ENCODE assay signal across 8 cellular contexts in genomic region chr5:176538505-176538806, GRCh38. TPM values are rescaled to one million over a fixed set of nuclear protein-coding genes. Genes with fewer than 3 reads are reported as not detected.
DNase-seq lines count a peak whose midpoint lies in the region; ATAC-seq, FAIRE-seq and TF ChIP-seq lines count a peak whose summit lies in the region.

No MANE protein-coding gene starts in this region.

- TF ChIP-seq POLR2A in H54 (IDR thresholded peaks at IDR 0.05; ENCODE audit: low read depth, low read length) = no peak

- H3K9me3 ChIP-seq in PC-9 (ENCODE audit: insufficient read depth, low read depth) (no peaks in the 10 kb centered on the region), endocrine pancreas (ENCODE audit: control insufficient read depth, low read length) (no peaks in the 10 kb centered on the region), trophoblast cell (ENCODE audit: insufficient read depth, low read depth, low read length) (peaks cover 3% of the 10 kb centered on the region)

- no peaks in the 10 kb centered on the region for H3K9me2 ChIP-seq in PC-9 (ENCODE audit: insufficient read depth)

- H3K4me1 ChIP-seq in PC-9 (replicated peaks; ENCODE audit: insufficient read depth) = peaks cover 33% of the 10 kb centered on the region
- H3K4me1 ChIP-seq in endocrine pancreas (ENCODE audit: control insufficient read depth, insufficient read depth, low read length) = peaks cover 10% of the 10 kb centered on the region
- peaks cover 18 to 28% of the 10 kb centered on the region in 2 experiments for H3K4me1 ChIP-seq in trophoblast cell (ENCODE audit: control insufficient read depth in 1 of 2, insufficient read depth in 2 of 2, low read length in 2 of 2)

- H2BK120ac ChIP-seq in trophoblast cell (ENCODE audit: insufficient read depth, low read length, poor library complexity) = no peak overlapping the region

- POLR2A ChIA-PET in PC-9 (lab: Charles Lee; ENCODE audit: unreplicated experiment) = interaction anchor here (0.8 to 1.1 kb wide), 2 partner anchors 108 to 285 kb away, joined by 3 to 16 read pairs; no protein-coding TSS in a partner anchor

- peaks cover 11% of the 10 kb centered on the region for H3K36me3 ChIP-seq in H7 (replicated peaks; ENCODE audit: control insufficient read depth, insufficient read depth, low read length)
- H3K36me3 ChIP-seq in PC-9 (ENCODE audit: low read depth) = no peaks in the 10 kb centered on the region
- no peaks in the 10 kb centered on the region for H3K36me3 ChIP-seq in endocrine pancreas (ENCODE audit: control insufficient read depth, insufficient read depth, low read length)
- H3K36me3 ChIP-seq in trophoblast cell (ENCODE audit: control insufficient read depth in 1 of 2, insufficient read depth in 2 of 2, low read length in 2 of 2) = peaks cover 7 to 15% of the 10 kb centered on the region in 2 experiments

- H3K9ac ChIP-seq in endocrine pancreas (ENCODE audit: control insufficient read depth, insufficient read depth, low read length) = no peak overlapping the region
- H3K9ac ChIP-seq in trophoblast cell (ENCODE audit: low read length) = no peak overlapping the region

- no peak overlapping the region for H4K12ac ChIP-seq in trophoblast cell (ENCODE audit: low read depth, low read length)

- H3K27ac ChIP-seq in PC-9 (peak overlapping the region; percentile 40), trophoblast cell (ENCODE audit: low read depth, low read length) (no peak overlapping the region)

- H3K18ac ChIP-seq in trophoblast cell (ENCODE audit: low read length) = no peak overlapping the region

- H4K20me1 ChIP-seq in PC-9 (ENCODE audit: insufficient read depth) = peaks cover 21% of the 10 kb centered on the region

- H3F3A ChIP-seq in PC-9 (ENCODE audit: insufficient read depth, low read depth) = peaks cover 30% of the 10 kb centered on the region

- intact Hi-C loops in PC-9 (cut with micrococcal nuclease; ENCODE audit: unreplicated experiment) = loop anchor here (5.0 to 10.0 kb wide), 2 partner anchors 284 to 466 kb away; partner anchors contain the start of gene UIMC1

- TF ChIP-seq CTCF in PC-9 (conservative IDR thresholded peaks at IDR 0.05) = no peak

- FAIRE-seq in H54 (lab: Jason Lieb, UNC) = no peak

- no CpG with 5 or more reads among the region's 6 CpGs for WGBS in trophoblast cell (ENCODE audit: extremely low coverage, insufficient coverage, insufficient read length)

- no peak overlapping the region for H4K91ac ChIP-seq in trophoblast cell (ENCODE audit: low read depth, low read length)

- no peaks in the 10 kb centered on the region for H3K27me3 ChIP-seq in H7 (ENCODE audit: control insufficient read depth, insufficient read depth, low read length)
- H3K27me3 ChIP-seq in PC-9 (ENCODE audit: insufficient read depth, low read depth) = no peaks in the 10 kb centered on the region
- H3K27me3 ChIP-seq in endocrine pancreas (ENCODE audit: control insufficient read depth, insufficient read depth, low read length) = no peaks in the 10 kb centered on the region
- no peaks in the 10 kb centered on the region for H3K27me3 ChIP-seq in trophoblast cell (ENCODE audit: insufficient read depth, low read length)

- H3K14ac ChIP-seq in trophoblast cell (ENCODE audit: low read length) = no peak overlapping the region

- ATAC-seq in GM18498 (IDR thresholded peaks at IDR 0.05; ENCODE audit: unreplicated experiment) = no peak
- ATAC-seq in HG03139 (IDR thresholded peaks at IDR 0.05; ENCODE audit: unreplicated experiment) = no peak

- peaks cover 21% of the 10 kb centered on the region for H3K79me1 ChIP-seq in trophoblast cell (ENCODE audit: low read length)

- H4K8ac ChIP-seq in trophoblast cell (ENCODE audit: low read depth, low read length) = no peak overlapping the region

- no TSS peak for BruUV-seq in PC-9 (replicated peaks; lab: Mats Ljungman, UMichigan)

- H3K4me2 ChIP-seq in PC-9 (peak overlapping the region; percentile 91), trophoblast cell (ENCODE audit: low read length) (peak overlapping the region; percentile 64)

- H2AK5ac ChIP-seq in trophoblast cell (ENCODE audit: low read length) = no peak overlapping the region

- peaks cover 33% of the 10 kb centered on the region for H3K79me2 ChIP-seq in PC-9 (ENCODE audit: low read depth)
- peaks cover 26% of the 10 kb centered on the region for H3K79me2 ChIP-seq in trophoblast cell (ENCODE audit: control insufficient read depth, insufficient read depth, low read length, poor library complexity)

- H2BK5ac ChIP-seq in trophoblast cell (ENCODE audit: low read depth, low read length, poor library complexity) = no peak overlapping the region

- no peak overlapping the region for H2BK12ac ChIP-seq in trophoblast cell (ENCODE audit: low read length)

- DNase-seq in H7 (no peak), PC-9 (no peak), trophoblast cell (no peak), NK-92 (lab: John Stamatoyannopoulos, UW; ENCODE audit: unreplicated experiment) (no peak), H54 (ENCODE audit: insufficient read length, low spot score) (no peak)

- H3K4me3 ChIP-seq in H7 (ENCODE audit: insufficient read depth, low read depth, low read length) (peak overlapping the region; percentile 32; the same call in 1 of the 2 replicates), PC-9 (peak overlapping the region; percentile 99; the same call in 1 of the 2 replicates), endocrine pancreas (ENCODE audit: control insufficient read depth, insufficient read depth, low read length) (peak overlapping the region; percentile 66), trophoblast cell (ENCODE audit: low read depth, low read length) (no peak overlapping the region)

- CTCF ChIA-PET in PC-9 (lab: Charles Lee) = no interaction called here

- no peak overlapping the region for H3K23ac ChIP-seq in trophoblast cell (ENCODE audit: low read length)

- H2AFZ ChIP-seq in PC-9 (no peak overlapping the region), trophoblast cell (ENCODE audit: insufficient read depth, low read length, poor library complexity) (no peak overlapping the region)

- no peak overlapping the region for H3K4ac ChIP-seq in trophoblast cell (ENCODE audit: low read depth, low read length)

RNA-seq across cellular contexts. Expression of gene RNF44, which starts 1.3 kb away (rescaled TPM):
- 67.4 and 75.6 TPM in 2 replicates for total RNA-seq in H7 (2014; rRNA removed; shearing (Covaris generic))
- total RNA-seq in PC-9 (2021) = 87.4 and 94.2 TPM in 2 replicates
- polyA plus RNA-seq in trophoblast cell (2013) = 49.2 and 50.6 TPM in 2 replicates

RNA-seq across cellular contexts. Expression of gene CDHR2, which starts 10.7 kb away (rescaled TPM):
- 0.04 and 0.21 TPM in 2 replicates for total RNA-seq in H7 (2014; rRNA removed; shearing (Covaris generic))
- total RNA-seq in PC-9 (2021) = not detected in 2 replicates
- 0.01 and 0.04 TPM in 2 replicates for polyA plus RNA-seq in trophoblast cell (2013)
